In genomic region chr10:110083884-110084283, GRCh38 we compare ENCODE assay signal across 8 cellular contexts.
A peak's percentile ranks its signal among the peaks of the same experiment; 100 is the strongest.
DNase-seq lines count a peak whose midpoint lies in the region; TF ChIP-seq lines count a peak whose summit lies in the region.

No MANE protein-coding gene starts in this region.

- TF ChIP-seq EP300 in stomach (IDR thresholded peaks at IDR 0.05), result no peak

- H3K4ac ChIP-seq in mesendoderm (ENCODE audit: low read depth, low read length), result no peak overlapping the region

- H3K9ac ChIP-seq in HUES64 (ENCODE audit: low read depth, low read length) (peak overlapping the region; percentile 43; the same call in 1 of the 2 replicates), mesendoderm (ENCODE audit: low read length) (no peak overlapping the region)

- no peak overlapping the region for H2BK120ac ChIP-seq in mesendoderm (ENCODE audit: low read depth, low read length)

- no peak overlapping the region for H3K4me2 ChIP-seq in mesendoderm (ENCODE audit: low read length)

- peak overlapping the region; percentile 36 for H2BK15ac ChIP-seq in mesendoderm (replicated peaks; ENCODE audit: low read depth)

- H3K4me3 ChIP-seq in HUES64 (ENCODE audit: low read length) (no peak overlapping the region), mesendoderm (ENCODE audit: low read length) (no peak overlapping the region), stomach (no peak overlapping the region)

- peaks cover 2% of the 10 kb centered on the region for H3K79me2 ChIP-seq in mesendoderm (ENCODE audit: control insufficient read depth, insufficient read depth, low read length)

- H2AK5ac ChIP-seq in mesendoderm (ENCODE audit: low read length), result no peak overlapping the region

- no peak overlapping the region for H3K23ac ChIP-seq in mesendoderm (ENCODE audit: low read length)

- H4K5ac ChIP-seq in mesendoderm (ENCODE audit: low read length), result no peak overlapping the region

- H3K36me3 ChIP-seq in HUES64 (ENCODE audit: insufficient read depth, low read length) (no peaks in the 10 kb centered on the region), mesendoderm (ENCODE audit: control insufficient read depth, insufficient read depth, low read length) (no peaks in the 10 kb centered on the region), stomach (no peaks in the 10 kb centered on the region)

- no peak overlapping the region for H2BK5ac ChIP-seq in mesendoderm (ENCODE audit: low read length)

- H3K27ac ChIP-seq in HUES64 (ENCODE audit: low read depth, low read length) (peak overlapping the region; percentile 61), angular gyrus (ENCODE audit: low read depth, low read length) (peak overlapping the region; percentile 7), mesendoderm (ENCODE audit: low read depth, low read length) (no peak overlapping the region), stomach (peak overlapping the region in 2 of 5 donors; percentile 21 to 34)

- H3K9me3 ChIP-seq in HUES64 (ENCODE audit: insufficient read depth, low read depth, low read length) (no peaks in the 10 kb centered on the region), stomach (no peaks in the 10 kb centered on the region)

- H3K4me1 ChIP-seq in HUES64 (ENCODE audit: insufficient read depth, low read length), result peaks cover 47% of the 10 kb centered on the region
- H3K4me1 ChIP-seq in mesendoderm (ENCODE audit: control insufficient read depth, low read depth, low read length), result no peaks in the 10 kb centered on the region
- peaks cover 12 to 55% (median 37%) of the 10 kb centered on the region in 4 donors for H3K4me1 ChIP-seq in stomach

- intact Hi-C loops in stomach (cut with DNase I; ENCODE audit: low total_unique reads), result no loop called here

- H3K18ac ChIP-seq in mesendoderm (ENCODE audit: low read length), result no peak overlapping the region

- no peak for TF ChIP-seq CTCF in stomach (IDR thresholded peaks at IDR 0.05)

- TF ChIP-seq POLR2A in stomach (IDR thresholded peaks at IDR 0.05), result no peak

- in situ Hi-C loops in Caki2 (cut with HindIII; ENCODE audit: low pct_unique_long_range_greater_than_20kb, low sequenced_read_pairs), result no loop called here

- no peak overlapping the region for H3K56ac ChIP-seq in mesendoderm (ENCODE audit: low read length)

- H3K27me3 ChIP-seq in HUES64 (ENCODE audit: insufficient read depth, low read length) (no peaks in the 10 kb centered on the region), mesendoderm (ENCODE audit: insufficient read depth, low read length, poor library complexity) (no peaks in the 10 kb centered on the region), stomach (no peaks in the 10 kb centered on the region)

- DNase-seq in Caki2 (ENCODE audit: low read depth) (peak; percentile 44), mesendoderm (no peak), stomach (no peak), AG08396 (ENCODE audit: low spot score) (no peak), C1 segment of cervical spinal cord (lab: John Stamatoyannopoulos, UW) (no peak)
- DNase-seq in effector CD8-positive, alpha-beta T cell (lab: John Stamatoyannopoulos, UW), result no peak

- H4K8ac ChIP-seq in mesendoderm (ENCODE audit: low read depth, low read length), result no peak overlapping the region

- H3K79me1 ChIP-seq in mesendoderm (ENCODE audit: low read length), result peaks cover 3% of the 10 kb centered on the region
